10 cellular contexts compared by ENCODE assay signal in the genomic region with DNA sequence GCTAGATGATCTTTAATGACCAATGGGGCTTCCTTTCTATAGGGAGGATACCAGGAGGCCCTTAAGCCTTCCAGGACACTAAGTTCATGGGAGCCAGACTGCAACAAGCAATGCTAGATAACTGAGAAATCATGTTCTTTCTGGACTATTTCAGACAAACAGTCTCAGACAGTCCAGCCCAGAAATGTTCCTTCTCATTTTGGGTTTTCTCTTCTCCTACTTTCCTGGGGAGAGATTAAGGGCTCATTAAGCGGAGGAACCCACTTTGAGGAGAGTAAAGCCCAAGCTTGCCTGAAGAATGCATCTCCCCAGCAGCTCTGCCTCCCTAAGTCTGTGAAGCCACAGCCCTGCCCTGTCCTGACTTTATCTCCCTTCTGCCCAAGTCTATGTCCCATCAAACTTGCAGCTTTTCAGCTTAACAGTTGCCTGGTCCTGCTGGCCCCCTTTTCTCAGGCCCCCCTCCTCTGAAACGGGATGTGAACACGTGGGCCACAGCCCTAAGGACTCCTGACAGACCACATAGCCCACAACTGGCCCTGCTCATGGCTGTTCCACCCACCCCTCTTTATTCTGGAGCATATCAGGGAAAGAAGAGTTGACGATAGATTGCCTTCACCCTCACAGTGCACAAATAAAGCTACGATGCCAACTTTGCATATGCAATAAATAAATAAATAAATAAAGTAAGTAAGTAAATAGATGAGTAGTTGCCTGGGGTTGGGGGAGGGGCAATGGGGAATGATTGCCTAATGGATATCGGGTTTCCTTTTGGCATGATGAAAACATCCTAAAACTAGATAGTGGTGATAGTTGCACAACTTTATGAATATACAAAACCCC.
A peak's percentile ranks its signal among the peaks of the same experiment; 100 is the strongest.
DNase-seq lines count a peak whose midpoint lies in the region; ATAC-seq and TF ChIP-seq lines count a peak whose summit lies in the region.
"Had no signal": no experiment of that assay in that cellular context is flagged by ENCODE, and none has a peak within 500 bp of the region (broad histone marks: within the 10 kb centered on the region; RNA-seq: fewer than 3 reads in every experiment).

No MANE protein-coding gene starts in this region.

- no peak for TF ChIP-seq CTCF in AG09319 (IDR thresholded peaks at IDR 0.05; ENCODE audit: low read depth, low read length)
- no peak for TF ChIP-seq CTCF in omental fat pad (IDR thresholded peaks at IDR 0.05)

- H3K36me3 Mint-ChIP-seq in stimulated activated naive B cell treated with anti-CD40 and anti-IgM and Interleukin-4, amounts not matched to agents 10 μg/mL and 1 μg/mL and 100 μg/mL, for 72 hours, result peaks cover 3 to 4% of the 10 kb centered on the region in 2 donors
- H3K36me3 Mint-ChIP-seq in activated naive CD8-positive, alpha-beta T cell treated with anti-CD3 and anti-CD28 coated beads, Interleukin-2, amount 50 U/mL, for 24 hours (ENCODE audit: low read depth), result no peaks in the 10 kb centered on the region

- peaks cover 6 to 23% of the 10 kb centered on the region in 2 donors for H3K4me1 Mint-ChIP-seq in stimulated activated naive B cell treated with anti-CD40 and anti-IgM and Interleukin-4, amounts not matched to agents 10 μg/mL and 1 μg/mL and 100 μg/mL, for 72 hours
- no peaks in the 10 kb centered on the region for H3K4me1 Mint-ChIP-seq in activated naive CD8-positive, alpha-beta T cell treated with anti-CD3 and anti-CD28 coated beads, Interleukin-2, amount 50 U/mL, for 24 hours

- H3K27ac Mint-ChIP-seq in stimulated activated naive B cell treated with anti-CD40 and anti-IgM and Interleukin-4, amounts not matched to agents 10 μg/mL and 1 μg/mL and 100 μg/mL, for 72 hours, result no peak overlapping the region
- no peak overlapping the region for H3K27ac Mint-ChIP-seq in activated naive CD8-positive, alpha-beta T cell treated with anti-CD3 and anti-CD28 coated beads, Interleukin-2, amount 50 U/mL, for 24 hours
- H3K27ac Mint-ChIP-seq: activated CD8-positive, alpha-beta T cell treated with anti-CD3 and anti-CD28 coated beads, Interleukin-2, amount 10 ng/mL, durations not matched to agents 7 days and 5 days had no signal

- peak overlapping the region; percentile 31 for H3K27ac ChIP-seq in epithelial cell of prostate

- H3K4me3 Mint-ChIP-seq in stimulated activated naive B cell treated with anti-CD40 and anti-IgM and Interleukin-4, amounts not matched to agents 10 μg/mL and 1 μg/mL and 100 μg/mL, for 72 hours, result no peak overlapping the region
- H3K4me3 Mint-ChIP-seq in activated naive CD8-positive, alpha-beta T cell treated with anti-CD3 and anti-CD28 coated beads, Interleukin-2, amount 50 U/mL, for 24 hours, result no peak overlapping the region
- H3K4me3 Mint-ChIP-seq: activated CD8-positive, alpha-beta T cell treated with anti-CD3 and anti-CD28 coated beads, Interleukin-2, amount 10 ng/mL, durations not matched to agents 7 days and 5 days had no signal

- peak; percentile 57 for ATAC-seq in omental fat pad (ENCODE audit: low FRiP score)
- ATAC-seq in stimulated activated naive B cell treated with anti-CD40 and anti-IgM and Interleukin-4, amounts not matched to agents 10 μg/mL and 1 μg/mL and 100 μg/mL, for 72 hours (replicated peaks), result no peak
- no peak for ATAC-seq in HG03442 (IDR thresholded peaks at IDR 0.05; ENCODE audit: unreplicated experiment)
- no peak for ATAC-seq in activated naive CD8-positive, alpha-beta T cell treated with anti-CD3 and anti-CD28 coated beads, Interleukin-2, amount 50 U/mL, for 24 hours
- ATAC-seq: activated CD8-positive, alpha-beta T cell treated with anti-CD3 and anti-CD28 coated beads, Interleukin-2, amount 10 ng/mL, durations not matched to agents 7 days and 5 days had no signal

- DNase-seq in AG09319 (ENCODE audit: extremely low read depth, low read depth) (peak; percentile 58), NCI-H460 (ENCODE audit: extremely low read depth, low read depth) (peak; percentile 69), epithelial cell of prostate (ENCODE audit: low read depth, low spot score) (peak; percentile 76), omental fat pad (ENCODE audit: low spot score) (no peak), NCI-H1694 (lab: John Stamatoyannopoulos, UW) (no peak)
- DNase-seq in stimulated activated naive B cell treated with anti-CD40 and anti-IgM and Interleukin-4, amounts not matched to agents 10 μg/mL and 1 μg/mL and 100 μg/mL, for 72 hours, result no peak
- no peak for DNase-seq in activated naive CD8-positive, alpha-beta T cell treated with anti-CD3 and anti-CD28 coated beads, Interleukin-2, amount 50 U/mL, for 24 hours
- DNase-seq: activated CD8-positive, alpha-beta T cell treated with anti-CD3 and anti-CD28 coated beads, Interleukin-2, amount 10 ng/mL, durations not matched to agents 7 days and 5 days; effector memory CD4-positive, alpha-beta T cell had no signal

- H3K9me3 Mint-ChIP-seq in stimulated activated naive B cell treated with anti-CD40 and anti-IgM and Interleukin-4, amounts not matched to agents 10 μg/mL and 1 μg/mL and 100 μg/mL, for 72 hours, result peaks cover 6 to 7% of the 10 kb centered on the region in 2 donors
- H3K9me3 Mint-ChIP-seq in activated naive CD8-positive, alpha-beta T cell treated with anti-CD3 and anti-CD28 coated beads, Interleukin-2, amount 50 U/mL, for 24 hours, result peaks cover 14% of the 10 kb centered on the region

- H3K27me3 Mint-ChIP-seq in stimulated activated naive B cell treated with anti-CD40 and anti-IgM and Interleukin-4, amounts not matched to agents 10 μg/mL and 1 μg/mL and 100 μg/mL, for 72 hours, result no peaks in the 10 kb centered on the region
- peaks cover 1% of the 10 kb centered on the region for H3K27me3 Mint-ChIP-seq in activated naive CD8-positive, alpha-beta T cell treated with anti-CD3 and anti-CD28 coated beads, Interleukin-2, amount 50 U/mL, for 24 hours

Comparison
In these comparisons a context has a peak if more than half of its experiments do, and no peak if none do; other contexts are left out.
1. DNase-seq: peak in AG09319 (single experiment), NCI-H460 (single experiment) and epithelial cell of prostate (single experiment); none in omental fat pad (single experiment), NCI-H1694 (single experiment), stimulated activated naive B cell treated with anti-CD40 and anti-IgM and Interleukin-4, amounts not matched to agents 10 μg/mL and 1 μg/mL and 100 μg/mL, for 72 hours (single experiment) and activated naive CD8-positive, alpha-beta T cell treated with anti-CD3 and anti-CD28 coated beads, Interleukin-2, amount 50 U/mL, for 24 hours (single experiment).